ENCODE assay signal across 16 cellular contexts in the genomic region with DNA sequence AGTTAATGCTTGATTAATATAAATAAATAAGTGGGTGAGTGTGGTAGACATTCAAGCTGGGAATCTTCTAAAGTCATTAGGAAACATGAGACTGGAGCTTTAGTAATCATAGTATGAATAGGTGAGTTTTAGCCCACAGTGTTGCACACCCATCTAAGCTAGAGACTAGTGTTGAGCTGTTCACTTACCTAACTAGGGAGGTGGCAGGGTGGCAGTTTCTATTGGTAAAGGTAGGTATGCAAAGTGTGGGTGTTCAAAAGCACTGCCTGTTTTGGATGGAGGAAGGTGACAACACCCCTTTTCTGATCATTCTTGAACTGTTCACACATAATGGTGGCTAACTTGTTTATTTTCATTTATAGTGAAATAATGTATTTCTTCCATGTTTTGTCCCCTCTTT. TPM values are rescaled to one million over a fixed set of nuclear protein-coding genes. Genes with fewer than 3 reads are reported as not detected.
DNase-seq lines count a peak whose midpoint lies in the region; ATAC-seq, FAIRE-seq and TF ChIP-seq lines count a peak whose summit lies in the region.
"Had no signal": no experiment of that assay in that cellular context is flagged by ENCODE, and none has a peak within 500 bp of the region (broad histone marks: within the 10 kb centered on the region; RNA-seq: fewer than 3 reads in every experiment).

No MANE protein-coding gene starts in this region.

- TF ChIP-seq EP300 in upper lobe of left lung (IDR thresholded peaks at IDR 0.05) = no peak

- H3K27me3 ChIP-seq in breast epithelium (peaks cover 0 to 27% of the 10 kb centered on the region in 2 donors), astrocyte (ENCODE audit: insufficient read depth, low read length) (no peaks in the 10 kb centered on the region), lower lobe of right lung (ENCODE audit: low read depth) (no peaks in the 10 kb centered on the region), upper lobe of left lung (no peaks in the 10 kb centered on the region), WERI-Rb-1 (ENCODE audit: insufficient read depth, low read depth, severe bottlenecking) (peaks cover 13% of the 10 kb centered on the region), MG63 (no peaks in the 10 kb centered on the region)

- H3K9ac ChIP-seq in astrocyte (ENCODE audit: low read length) = peak overlapping the region; percentile 38

- H3K36me3 Mint-ChIP-seq in MCF 10A (ENCODE audit: insufficient read depth, unreplicated experiment) (peaks cover 25% of the 10 kb centered on the region), astrocyte (ENCODE audit: low read depth, unreplicated experiment) (peaks cover 2% of the 10 kb centered on the region)

- H4K20me1 ChIP-seq in astrocyte (ENCODE audit: insufficient read depth, low read length) = peaks cover 10% of the 10 kb centered on the region

- intact Hi-C loops in MCF 10A (cut with micrococcal nuclease) (no loop called here), breast epithelium (cut with DNase I; ENCODE audit: low total_unique reads) (no loop called here), lower lobe of right lung (cut with DNase I) (no loop called here), left colon (cut with DNase I, micrococcal nuclease) (no loop called here)

- H3K4me1 ChIP-seq in breast epithelium (no peaks in the 10 kb centered on the region), astrocyte (ENCODE audit: insufficient read depth, low read length) (peaks cover 14% of the 10 kb centered on the region), lower lobe of right lung (no peaks in the 10 kb centered on the region), upper lobe of left lung (peaks cover 0 to 6% (median 0%) of the 10 kb centered on the region in 4 donors)
- H3K4me1 ChIP-seq: spleen had no signal

- no peak overlapping the region for H2AFZ ChIP-seq in astrocyte (ENCODE audit: low read depth, low read length)

- no peaks in the 10 kb centered on the region for H3K4me1 Mint-ChIP-seq in MCF 10A (ENCODE audit: insufficient read depth, unreplicated experiment)
- peaks cover 36% of the 10 kb centered on the region for H3K4me1 Mint-ChIP-seq in astrocyte (ENCODE audit: low read depth, unreplicated experiment)

- H3K9me3 Mint-ChIP-seq in MCF 10A (ENCODE audit: unreplicated experiment) (no peaks in the 10 kb centered on the region), astrocyte (ENCODE audit: unreplicated experiment) (no peaks in the 10 kb centered on the region)
- H3K9me3 Mint-ChIP-seq: neural crest cell had no signal

- H3K27ac ChIP-seq in breast epithelium (no peak overlapping the region), astrocyte (ENCODE audit: low read depth, low read length) (peak overlapping the region; percentile 75), lower lobe of right lung (peak overlapping the region; percentile 1), upper lobe of left lung (peak overlapping the region in 3 of 4 donors; percentile 12 to 47 (median 32)), WERI-Rb-1 (no peak overlapping the region)
- H3K27ac ChIP-seq: spleen had no signal

- no TSS peak for BruUV-seq in MCF 10A (replicated peaks; lab: Mats Ljungman, UMichigan)

- no peak for DNase-seq in MCF 10A (ENCODE audit: unreplicated experiment)
- no peak for DNase-seq in breast epithelium (ENCODE audit: low spot score in 2 of 2)
- no peak for DNase-seq in astrocyte (ENCODE audit: low read depth)
- DNase-seq in lower lobe of right lung = no peak
- DNase-seq in upper lobe of left lung = no peak
- DNase-seq in WERI-Rb-1 = no peak
- no peak for DNase-seq in MG63
- DNase-seq in left colon = no peak
- DNase-seq: activated gamma-delta T cell, hippocampal formation, midbrain, NCI-H524 treated with DMSO at 0.1 percent for 48 hours, spleen had no signal

- peak overlapping the region; percentile 25 for H3K4me2 ChIP-seq in astrocyte (ENCODE audit: low read length)

- ATAC-seq in lower lobe of right lung = no peak
- ATAC-seq in upper lobe of left lung (ENCODE audit: low FRiP score in 2 of 2) = no peak
- ATAC-seq in left colon = no peak

- H3K36me3 ChIP-seq in breast epithelium = no peaks in the 10 kb centered on the region
- H3K36me3 ChIP-seq in astrocyte (ENCODE audit: insufficient read depth, low read length) = peaks cover 14% of the 10 kb centered on the region
- no peaks in the 10 kb centered on the region for H3K36me3 ChIP-seq in lower lobe of right lung
- no peaks in the 10 kb centered on the region for H3K36me3 ChIP-seq in upper lobe of left lung
- no peaks in the 10 kb centered on the region for H3K36me3 ChIP-seq in WERI-Rb-1
- no peaks in the 10 kb centered on the region; the same call in 1 of the 2 replicates for H3K36me3 ChIP-seq in MG63
- H3K36me3 ChIP-seq: spleen had no signal

- TF ChIP-seq CTCF in MCF 10A (IDR thresholded peaks at IDR 0.05; ENCODE audit: unreplicated experiment) (no peak), breast epithelium (IDR thresholded peaks at IDR 0.05) (no peak), astrocyte (IDR thresholded peaks at IDR 0.05; ENCODE audit: insufficient read depth, low read depth, low read length) (no peak), lower lobe of right lung (IDR thresholded peaks at IDR 0.05) (no peak), upper lobe of left lung (IDR thresholded peaks at IDR 0.05) (no peak), WERI-Rb-1 (IDR thresholded peaks at IDR 0.05; ENCODE audit: low read depth, low read length) (no peak)

- H3K4me3 Mint-ChIP-seq in MCF 10A (ENCODE audit: unreplicated experiment) (peak overlapping the region; percentile 13), astrocyte (ENCODE audit: unreplicated experiment) (no peak overlapping the region)
- H3K4me3 Mint-ChIP-seq: neural crest cell had no signal

- POLR2A ChIA-PET in MCF 10A (lab: Yijun Ruan, JAX) = interaction anchor here (1.1 to 4.3 kb wide), 4 partner anchors 9 to 39 kb away, joined by 3 to 43 read pairs (median 15); no protein-coding TSS in a partner anchor

- CTCF ChIA-PET in MCF 10A (lab: Yijun Ruan, JAX) = interaction anchor here (0.5 to 1.5 kb wide), 3 partner anchors 8 to 20 kb away, joined by 4 to 5 read pairs (median 4); no protein-coding TSS in a partner anchor

- no peak for TF ChIP-seq POLR2A in breast epithelium (IDR thresholded peaks at IDR 0.05)
- TF ChIP-seq POLR2A in upper lobe of left lung (IDR thresholded peaks at IDR 0.05) = no peak

- H3K27me3 Mint-ChIP-seq in MCF 10A (ENCODE audit: insufficient read depth, unreplicated experiment) = peaks cover 56% of the 10 kb centered on the region
- no peaks in the 10 kb centered on the region for H3K27me3 Mint-ChIP-seq in astrocyte (ENCODE audit: low read depth, unreplicated experiment)

- H3K9me3 ChIP-seq in breast epithelium = no peaks in the 10 kb centered on the region
- no peaks in the 10 kb centered on the region for H3K9me3 ChIP-seq in astrocyte (ENCODE audit: insufficient read depth, low read depth, low read length)
- H3K9me3 ChIP-seq in lower lobe of right lung = no peaks in the 10 kb centered on the region
- no peaks in the 10 kb centered on the region for H3K9me3 ChIP-seq in upper lobe of left lung
- no peaks in the 10 kb centered on the region for H3K9me3 ChIP-seq in WERI-Rb-1 (ENCODE audit: severe bottlenecking)
- H3K9me3 ChIP-seq in MG63 = no peaks in the 10 kb centered on the region
- H3K9me3 ChIP-seq: spleen had no signal

- peak overlapping the region; percentile 25 for H3K27ac Mint-ChIP-seq in MCF 10A (ENCODE audit: low read depth, unreplicated experiment)
- no peak overlapping the region for H3K27ac Mint-ChIP-seq in astrocyte (ENCODE audit: unreplicated experiment)

- FAIRE-seq in astrocyte (lab: Jason Lieb, UNC) = peak; percentile 76
- FAIRE-seq: GM19239, H54 had no signal

- H3K4me3 ChIP-seq in breast epithelium (no peak overlapping the region), astrocyte (ENCODE audit: insufficient read depth, low read depth, low read length) (no peak overlapping the region), lower lobe of right lung (no peak overlapping the region), upper lobe of left lung (no peak overlapping the region), WERI-Rb-1 (ENCODE audit: low read depth, low read length) (no peak overlapping the region), MG63 (no peak overlapping the region)
- H3K4me3 ChIP-seq: spleen had no signal

- H3K79me2 ChIP-seq in astrocyte (ENCODE audit: insufficient read depth, low read length) = peaks cover 87% of the 10 kb centered on the region

RNA-seq across cellular contexts. Expression of gene PLS3, which starts 41.3 kb away (rescaled TPM):
- total RNA-seq in MCF 10A (2022) (127 and 147 TPM in 2 replicates), breast epithelium (10 to 100 TPM; 64.6 to 79.5 (median 69.4) TPM), astrocyte (310 and 313 TPM in 2 replicates), lower lobe of right lung (138 TPM), upper lobe of left lung (100 to 1,000 TPM in 5 of 6 donors, 10 to 100 TPM in 1; 56.6 to 199 (median 157) TPM), left colon (10 to 100 TPM; 15.7 to 21.2 TPM)
- total RNA-seq in MG63 (2014; rRNA removed; shearing (Covaris generic); ENCODE audit: low replicate concordance) = 112 and 140 TPM in 2 replicates

Comparison
In these comparisons a context has a peak if more than half of its experiments do, and no peak if none do; other contexts are left out.
1. H3K27ac ChIP-seq: peak in astrocyte (single experiment), lower lobe of right lung (single experiment) and upper lobe of left lung (3 of 4); none in breast epithelium (0 of 2) and WERI-Rb-1 (single experiment).